1 cellular context compared by ENCODE assay signal in genomic region chr9:85742630-85742928, GRCh38.
TF ChIP-seq lines count a peak whose summit lies in the region.

No MANE protein-coding gene starts in this region.

TF ChIP-seq in GM23338, 12 proteins besides CTCF, POLR2A, EP300 and RAD21 (continued from another document):
- TF ChIP-seq, protein P1, sequence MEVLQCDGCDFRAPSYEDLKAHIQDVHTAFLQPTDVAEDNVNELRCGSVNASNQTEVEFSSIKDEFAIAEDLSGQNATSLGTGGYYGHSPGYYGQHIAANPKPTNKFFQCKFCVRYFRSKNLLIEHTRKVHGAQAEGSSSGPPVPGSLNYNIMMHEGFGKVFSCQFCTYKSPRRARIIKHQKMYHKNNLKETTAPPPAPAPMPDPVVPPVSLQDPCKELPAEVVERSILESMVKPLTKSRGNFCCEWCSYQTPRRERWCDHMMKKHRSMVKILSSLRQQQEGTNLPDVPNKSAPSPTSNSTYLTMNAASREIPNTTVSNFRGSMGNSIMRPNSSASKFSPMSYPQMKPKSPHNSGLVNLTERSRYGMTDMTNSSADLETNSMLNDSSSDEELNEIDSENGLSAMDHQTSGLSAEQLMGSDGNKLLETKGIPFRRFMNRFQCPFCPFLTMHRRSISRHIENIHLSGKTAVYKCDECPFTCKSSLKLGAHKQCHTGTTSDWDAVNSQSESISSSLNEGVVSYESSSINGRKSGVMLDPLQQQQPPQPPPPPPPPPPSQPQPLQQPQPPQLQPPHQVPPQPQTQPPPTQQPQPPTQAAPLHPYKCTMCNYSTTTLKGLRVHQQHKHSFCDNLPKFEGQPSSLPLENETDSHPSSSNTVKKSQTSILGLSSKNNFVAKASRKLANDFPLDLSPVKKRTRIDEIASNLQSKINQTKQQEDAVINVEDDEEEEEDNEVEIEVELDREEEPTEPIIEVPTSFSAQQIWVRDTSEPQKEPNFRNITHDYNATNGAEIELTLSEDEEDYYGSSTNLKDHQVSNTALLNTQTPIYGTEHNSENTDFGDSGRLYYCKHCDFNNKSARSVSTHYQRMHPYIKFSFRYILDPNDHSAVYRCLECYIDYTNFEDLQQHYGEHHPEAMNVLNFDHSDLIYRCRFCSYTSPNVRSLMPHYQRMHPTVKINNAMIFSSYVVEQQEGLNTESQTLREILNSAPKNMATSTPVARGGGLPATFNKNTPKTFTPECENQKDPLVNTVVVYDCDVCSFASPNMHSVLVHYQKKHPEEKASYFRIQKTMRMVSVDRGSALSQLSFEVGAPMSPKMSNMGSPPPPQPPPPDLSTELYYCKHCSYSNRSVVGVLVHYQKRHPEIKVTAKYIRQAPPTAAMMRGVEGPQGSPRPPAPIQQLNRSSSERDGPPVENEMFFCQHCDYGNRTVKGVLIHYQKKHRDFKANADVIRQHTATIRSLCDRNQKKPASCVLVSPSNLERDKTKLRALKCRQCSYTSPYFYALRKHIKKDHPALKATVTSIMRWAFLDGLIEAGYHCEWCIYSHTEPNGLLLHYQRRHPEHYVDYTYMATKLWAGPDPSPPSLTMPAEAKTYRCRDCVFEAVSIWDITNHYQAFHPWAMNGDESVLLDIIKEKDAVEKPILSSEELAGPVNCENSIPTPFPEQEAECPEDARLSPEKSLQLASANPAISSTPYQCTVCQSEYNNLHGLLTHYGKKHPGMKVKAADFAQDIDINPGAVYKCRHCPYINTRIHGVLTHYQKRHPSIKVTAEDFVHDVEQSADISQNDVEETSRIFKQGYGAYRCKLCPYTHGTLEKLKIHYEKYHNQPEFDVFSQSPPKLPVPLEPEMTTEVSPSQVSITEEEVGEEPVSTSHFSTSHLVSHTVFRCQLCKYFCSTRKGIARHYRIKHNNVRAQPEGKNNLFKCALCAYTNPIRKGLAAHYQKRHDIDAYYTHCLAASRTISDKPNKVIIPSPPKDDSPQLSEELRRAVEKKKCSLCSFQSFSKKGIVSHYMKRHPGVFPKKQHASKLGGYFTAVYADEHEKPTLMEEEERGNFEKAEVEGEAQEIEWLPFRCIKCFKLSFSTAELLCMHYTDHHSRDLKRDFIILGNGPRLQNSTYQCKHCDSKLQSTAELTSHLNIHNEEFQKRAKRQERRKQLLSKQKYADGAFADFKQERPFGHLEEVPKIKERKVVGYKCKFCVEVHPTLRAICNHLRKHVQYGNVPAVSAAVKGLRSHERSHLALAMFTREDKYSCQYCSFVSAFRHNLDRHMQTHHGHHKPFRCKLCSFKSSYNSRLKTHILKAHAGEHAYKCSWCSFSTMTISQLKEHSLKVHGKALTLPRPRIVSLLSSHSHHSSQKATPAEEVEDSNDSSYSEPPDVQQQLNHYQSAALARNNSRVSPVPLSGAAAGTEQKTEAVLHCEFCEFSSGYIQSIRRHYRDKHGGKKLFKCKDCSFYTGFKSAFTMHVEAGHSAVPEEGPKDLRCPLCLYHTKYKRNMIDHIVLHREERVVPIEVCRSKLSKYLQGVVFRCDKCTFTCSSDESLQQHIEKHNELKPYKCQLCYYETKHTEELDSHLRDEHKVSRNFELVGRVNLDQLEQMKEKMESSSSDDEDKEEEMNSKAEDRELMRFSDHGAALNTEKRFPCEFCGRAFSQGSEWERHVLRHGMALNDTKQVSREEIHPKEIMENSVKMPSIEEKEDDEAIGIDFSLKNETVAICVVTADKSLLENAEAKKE (CRISPR knock-in tag; IDR thresholded peaks at IDR 0.05): no peak
- TF ChIP-seq EZH2phosphoT487 (IDR thresholded peaks at IDR 0.05; ENCODE audit: unreplicated experiment) (no peak), REST (IDR thresholded peaks at IDR 0.05; ENCODE audit: unreplicated experiment) (no peak), JUNB (IDR thresholded peaks at IDR 0.05; ENCODE audit: unreplicated experiment) (no peak), EZH2 (IDR thresholded peaks at IDR 0.05; ENCODE audit: low read depth, unreplicated experiment) (no peak), ZNF331 (CRISPR knock-in tag; IDR thresholded peaks at IDR 0.05; ENCODE audit: low read depth) (no peak), POLR2AphosphoS5 (IDR thresholded peaks at IDR 0.05; ENCODE audit: low read depth) (no peak), CREB1 (CRISPR knock-in tag; IDR thresholded peaks at IDR 0.05; ENCODE audit: low read depth) (no peak)
- TF ChIP-seq, protein P2, sequence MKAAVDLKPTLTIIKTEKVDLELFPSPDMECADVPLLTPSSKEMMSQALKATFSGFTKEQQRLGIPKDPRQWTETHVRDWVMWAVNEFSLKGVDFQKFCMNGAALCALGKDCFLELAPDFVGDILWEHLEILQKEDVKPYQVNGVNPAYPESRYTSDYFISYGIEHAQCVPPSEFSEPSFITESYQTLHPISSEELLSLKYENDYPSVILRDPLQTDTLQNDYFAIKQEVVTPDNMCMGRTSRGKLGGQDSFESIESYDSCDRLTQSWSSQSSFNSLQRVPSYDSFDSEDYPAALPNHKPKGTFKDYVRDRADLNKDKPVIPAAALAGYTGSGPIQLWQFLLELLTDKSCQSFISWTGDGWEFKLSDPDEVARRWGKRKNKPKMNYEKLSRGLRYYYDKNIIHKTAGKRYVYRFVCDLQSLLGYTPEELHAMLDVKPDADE (IDR thresholded peaks at IDR 0.05): no peak
